ENCODE assay signal across 9 cellular contexts in the genomic region with DNA sequence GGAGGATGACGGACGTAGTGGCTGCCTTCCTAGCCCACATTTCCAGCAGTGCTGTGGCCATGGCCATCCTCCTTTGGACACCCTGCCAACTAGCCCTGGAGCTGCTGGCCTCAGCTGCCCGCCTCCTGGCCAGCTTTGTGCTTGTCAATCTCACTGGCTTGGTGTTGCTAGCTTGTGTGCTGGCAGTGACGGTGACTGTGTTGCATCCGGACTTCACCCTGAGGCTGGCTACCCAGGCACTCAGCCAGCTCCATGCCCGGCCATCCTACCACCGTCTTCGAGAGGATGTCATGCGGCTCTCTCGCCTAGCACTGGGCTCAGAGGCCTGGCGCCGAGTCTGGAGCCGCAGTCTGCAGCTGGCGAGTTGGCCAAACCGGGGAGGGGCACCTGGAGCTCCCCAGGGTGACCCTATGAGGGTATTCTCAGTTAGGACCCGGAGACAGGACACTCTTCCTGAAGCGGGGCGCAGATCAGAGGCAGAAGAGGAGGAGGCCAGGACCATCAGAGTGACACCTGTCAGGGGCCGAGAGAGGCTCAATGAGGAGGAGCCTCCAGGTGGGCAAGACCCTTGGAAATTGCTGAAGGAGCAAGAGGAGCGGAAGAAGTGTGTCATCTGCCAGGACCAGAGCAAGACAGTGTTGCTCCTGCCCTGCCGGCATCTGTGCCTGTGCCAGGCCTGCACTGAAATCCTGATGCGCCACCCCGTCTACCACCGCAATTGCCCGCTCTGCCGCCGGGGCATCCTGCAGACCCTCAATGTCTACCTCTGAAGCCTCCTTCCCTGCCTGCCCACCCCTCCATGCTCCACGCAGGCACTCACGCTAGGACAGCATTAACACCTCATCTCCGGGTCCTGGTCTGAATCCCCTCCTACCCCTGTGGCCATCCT. TPM values are rescaled to one million over a fixed set of nuclear protein-coding genes. Genes with fewer than 3 reads are reported as not detected.
DNase-seq lines count a peak whose midpoint lies in the region; ATAC-seq and TF ChIP-seq lines count a peak whose summit lies in the region.
"Had no signal": no experiment of that assay in that cellular context is flagged by ENCODE, and none has a peak within 500 bp of the region (broad histone marks: within the 10 kb centered on the region; RNA-seq: fewer than 3 reads in every experiment).

No MANE protein-coding gene starts in this region.

- intact Hi-C loops in left ventricle myocardium superior (cut with micrococcal nuclease) (no loop called here), right lobe of liver (cut with DNase I) (no loop called here)

- H3K4me1 ChIP-seq in right atrium auricular region, result peaks cover 0 to 60% of the 10 kb centered on the region in 2 donors
- peaks cover 0 to 28% (median 12%) of the 10 kb centered on the region in 4 donors for H3K4me1 ChIP-seq in right lobe of liver

- no peaks in the 10 kb centered on the region for H3K9me3 Mint-ChIP-seq in activated naive CD8-positive, alpha-beta T cell treated with anti-CD3 and anti-CD28 coated beads for 36 hours

- no peak overlapping the region for H3K4me3 ChIP-seq in right atrium auricular region
- H3K4me3 ChIP-seq in right lobe of liver, result peak overlapping the region in 2 of 3 donors; percentile 65 to 87

- TF ChIP-seq CTCF in right atrium auricular region (IDR thresholded peaks at IDR 0.05), result no peak
- TF ChIP-seq CTCF in right lobe of liver (IDR thresholded peaks at IDR 0.05), result no peak

- ATAC-seq in left ventricle myocardium superior (no peak), right lobe of liver (peak; percentile 63 to 75 (median 70)), GM18520 (IDR thresholded peaks at IDR 0.05; ENCODE audit: unreplicated experiment) (no peak), HG03196 (IDR thresholded peaks at IDR 0.05; ENCODE audit: unreplicated experiment) (no peak), HG03469 (IDR thresholded peaks at IDR 0.05; ENCODE audit: unreplicated experiment) (no peak)

- H3K36me3 Mint-ChIP-seq in activated naive CD8-positive, alpha-beta T cell treated with anti-CD3 and anti-CD28 coated beads for 36 hours, result peaks cover 12% of the 10 kb centered on the region

- H3K27ac ChIP-seq in right atrium auricular region, result no peak overlapping the region
- peak overlapping the region in 1 of 3 donors; percentile 88 for H3K27ac ChIP-seq in right lobe of liver

- H3K4me3 Mint-ChIP-seq in activated naive CD8-positive, alpha-beta T cell treated with anti-CD3 and anti-CD28 coated beads for 36 hours, result peak overlapping the region; percentile 100

- DNase-seq in left ventricle myocardium superior (peak; percentile 50), right atrium auricular region (ENCODE audit: low spot score) (no peak), right lobe of liver (peak; percentile 88 to 96 (median 95)), germinal center (ENCODE audit: low spot score) (no peak)
- no peak for DNase-seq in activated naive CD8-positive, alpha-beta T cell treated with anti-CD3 and anti-CD28 coated beads for 36 hours
- DNase-seq: NCI-H1694 had no signal

- H3K27ac Mint-ChIP-seq in activated naive CD8-positive, alpha-beta T cell treated with anti-CD3 and anti-CD28 coated beads for 36 hours, result no peak overlapping the region

- H3K36me3 ChIP-seq in right atrium auricular region (no peaks in the 10 kb centered on the region), right lobe of liver (no peaks in the 10 kb centered on the region)

- 84% methylated on average over 5 of the region's 30 CpGs for WGBS in right lobe of liver (ENCODE audit: insufficient coverage, low coverage, low lambda C conversion rate, missing lambda C conversion rate)

- H3K27me3 ChIP-seq in right atrium auricular region (no peaks in the 10 kb centered on the region), right lobe of liver (no peaks in the 10 kb centered on the region)

- H3K9me3 ChIP-seq in right atrium auricular region (no peaks in the 10 kb centered on the region), right lobe of liver (no peaks in the 10 kb centered on the region)

- peak; percentile 40 for TF ChIP-seq POLR2A in right lobe of liver (IDR thresholded peaks at IDR 0.05)

- H3K27me3 Mint-ChIP-seq in activated naive CD8-positive, alpha-beta T cell treated with anti-CD3 and anti-CD28 coated beads for 36 hours, result peaks cover 18% of the 10 kb centered on the region

- H3K4me1 Mint-ChIP-seq in activated naive CD8-positive, alpha-beta T cell treated with anti-CD3 and anti-CD28 coated beads for 36 hours, result peaks cover 29% of the 10 kb centered on the region

RNA-seq across cellular contexts. Expression of a gene that starts 1.6 kb away (rescaled TPM):
- total RNA-seq in left ventricle myocardium superior, result 13.2 TPM
- 10 to 100 TPM in 1 of 2 donors, 1 to 10 TPM in 1; 8.2 to 10.3 TPM for total RNA-seq in right atrium auricular region
- 10 to 100 TPM; 31.8 to 33.0 TPM for total RNA-seq in activated naive CD8-positive, alpha-beta T cell treated with anti-CD3 and anti-CD28 coated beads for 36 hours
- 10 to 100 TPM; 12.9 to 18.1 (median 15.1) TPM for total RNA-seq in right lobe of liver

RNA-seq across cellular contexts. Expression of a gene that starts 4.8 kb away (rescaled TPM):
- 14.4 TPM for total RNA-seq in left ventricle myocardium superior
- total RNA-seq in right atrium auricular region, result 10 to 100 TPM; 41.4 to 47.4 TPM
- not detected for total RNA-seq in activated naive CD8-positive, alpha-beta T cell treated with anti-CD3 and anti-CD28 coated beads for 36 hours
- 1 to 10 TPM; 2.8 to 6.3 (median 4.8) TPM for total RNA-seq in right lobe of liver

RNA-seq across cellular contexts. Expression of a gene that starts 10.6 kb away (rescaled TPM):
- total RNA-seq in left ventricle myocardium superior (not detected), right atrium auricular region (not detected), right lobe of liver (not detected)
- not detected for total RNA-seq in activated naive CD8-positive, alpha-beta T cell treated with anti-CD3 and anti-CD28 coated beads for 36 hours

RNA-seq across cellular contexts. Expression of a gene that starts 19.0 kb away (rescaled TPM):
- total RNA-seq in left ventricle myocardium superior (44.7 TPM), right atrium auricular region (100 to 1,000 TPM; 356 to 509 TPM), right lobe of liver (10 to 100 TPM in 4 of 6 experiments, 1 to 10 TPM in 2; 1.8 to 28.7 (median 12.5) TPM)
- total RNA-seq in activated naive CD8-positive, alpha-beta T cell treated with anti-CD3 and anti-CD28 coated beads for 36 hours, result 1 to 10 TPM; 8.9 to 9.9 TPM

RNA-seq across cellular contexts. Expression of a gene that starts 45.6 kb away (rescaled TPM):
- total RNA-seq in left ventricle myocardium superior, result 173 TPM
- 10 to 100 TPM; 38.9 to 58.7 TPM for total RNA-seq in right atrium auricular region
- 1 to 10 TPM in 1 of 2 experiments, under 1 TPM in 1; 0.82 to 1.4 TPM for total RNA-seq in activated naive CD8-positive, alpha-beta T cell treated with anti-CD3 and anti-CD28 coated beads for 36 hours
- total RNA-seq in right lobe of liver, result 10 to 100 TPM in 2 of 6 experiments, 1 to 10 TPM in 4; 1.3 to 25.9 (median 4.6) TPM

Comparison
In these comparisons a context has a peak if more than half of its experiments do, and no peak if none do; other contexts are left out.
1. DNase-seq: peak in left ventricle myocardium superior (single experiment) and right lobe of liver (3 of 3); none in right atrium auricular region (single experiment), activated naive CD8-positive, alpha-beta T cell treated with anti-CD3 and anti-CD28 coated beads for 36 hours (single experiment) and germinal center (single experiment).
2. ATAC-seq: peak in right lobe of liver (4 of 4); none in left ventricle myocardium superior (single experiment), GM18520 (single experiment), HG03196 (single experiment) and HG03469 (single experiment).
3. H3K4me3 ChIP-seq: peak in right lobe of liver (2 of 3); none in right atrium auricular region (0 of 2).